2 cellular contexts compared by ENCODE assay signal in genomic region chrX:12988797-12989196, GRCh38.
A peak's percentile ranks its signal among the peaks of the same experiment; 100 is the strongest.
TF ChIP-seq lines count a peak whose summit lies in the region.

No MANE protein-coding gene starts in this region.

TF ChIP-seq in K562, 482 proteins besides CTCF, POLR2A, EP300 and RAD21 (continues in another document):
- TF ChIP-seq GATAD2A (IDR thresholded peaks at IDR 0.05) (no peak), CHD1 (IDR thresholded peaks at IDR 0.05; ENCODE audit: low read length) (no peak), SRF (CRISPR knock-in tag; IDR thresholded peaks at IDR 0.05) (no peak), NRF1 (conservative IDR thresholded peaks at IDR 0.05 in 1 of 2, IDR thresholded peaks at IDR 0.05 in 1 of 2) (no peak), NKRF (IDR thresholded peaks at IDR 0.05; ENCODE audit: borderline replicate concordance) (no peak), CREB3 (tag; conservative IDR thresholded peaks at IDR 0.05; ENCODE audit: low read depth) (no peak), MAFG (tag; conservative IDR thresholded peaks at IDR 0.05) (no peak), ZNF146 (CRISPR knock-in tag; IDR thresholded peaks at IDR 0.05; ENCODE audit: unreplicated experiment) (no peak), ATF3 (IDR thresholded peaks at IDR 0.05) (peak; percentile 92), ATF3 (CRISPR knock-in tag; conservative IDR thresholded peaks at IDR 0.05) (peak; percentile 64; the same call in 1 of the 2 replicates), ZNF133 (CRISPR knock-in tag; IDR thresholded peaks at IDR 0.05) (no peak), MAZ (CRISPR knock-in tag; conservative IDR thresholded peaks at IDR 0.05 in 1 of 2, IDR thresholded peaks at IDR 0.05 in 1 of 2) (no peak), SETDB1 (IDR thresholded peaks at IDR 0.05; ENCODE audit: low read length) (no peak), TOE1 (IDR thresholded peaks at IDR 0.05; ENCODE audit: borderline replicate concordance) (0 out of 2 replicates have a peak, but pooled peaks have one; percentile 22), TOE1 (CRISPR knock-in tag; IDR thresholded peaks at IDR 0.05; ENCODE audit: borderline replicate concordance, low read depth) (no peak), ZNF253 (CRISPR knock-in tag; conservative IDR thresholded peaks at IDR 0.05) (no peak), POLR3G (IDR thresholded peaks at IDR 0.05; ENCODE audit: extremely low read depth, insufficient read length, insufficient replicate concordance) (no peak), SOX6 (IDR thresholded peaks at IDR 0.05) (peak; percentile 68; the same call in 1 of the 2 replicates), ARID1B (IDR thresholded peaks at IDR 0.05) (peak; percentile 57), ATF7 (IDR thresholded peaks at IDR 0.05) (peak; percentile 51; the same call in 1 of the 2 replicates), CTCFL (IDR thresholded peaks at IDR 0.05; ENCODE audit: borderline replicate concordance, insufficient read depth, low read depth, low read length, poor library complexity, severe bottlenecking) (no peak), JUND (IDR thresholded peaks at IDR 0.05; ENCODE audit: borderline replicate concordance, low read depth, low read length) (peak; percentile 95), JUND (tag; IDR thresholded peaks at IDR 0.05; ENCODE audit: borderline replicate concordance, low read depth, low read length) (peak; percentile 94; the same call in 2 of the 3 replicates), ARID3A (IDR thresholded peaks at IDR 0.05; ENCODE audit: borderline replicate concordance, low read depth, low read length) (no peak), ZBTB17 (CRISPR knock-in tag; IDR thresholded peaks at IDR 0.05) (no peak), ZNF76 (CRISPR knock-in tag; IDR thresholded peaks at IDR 0.05; ENCODE audit: borderline replicate concordance) (no peak), TEAD4 (IDR thresholded peaks at IDR 0.05; ENCODE audit: low read length) (peak; percentile 85), TEAD4 (CRISPR knock-in tag; IDR thresholded peaks at IDR 0.05; ENCODE audit: borderline replicate concordance) (no peak), BRD4 (IDR thresholded peaks at IDR 0.05) (no peak), ZNF197 (CRISPR knock-in tag; IDR thresholded peaks at IDR 0.05; ENCODE audit: low read depth) (no peak)

TF ChIP-seq in HepG2, 621 proteins besides CTCF, POLR2A, EP300 and RAD21:
- TF ChIP-seq FLYWCH1 (CRISPR knock-in tag; IDR thresholded peaks at IDR 0.05) (no peak), HINFP (CRISPR knock-in tag; IDR thresholded peaks at IDR 0.05; ENCODE audit: low read depth) (no peak), DMAP1 (CRISPR knock-in tag; IDR thresholded peaks at IDR 0.05) (no peak), ARID5B (CRISPR knock-in tag; IDR thresholded peaks at IDR 0.05) (0 out of 2 replicates have a peak, but pooled peaks have one; percentile 15), GABPA (IDR thresholded peaks at IDR 0.05; ENCODE audit: low read depth, low read length) (no peak), GABPA (CRISPR knock-in tag; IDR thresholded peaks at IDR 0.05; ENCODE audit: low read depth) (no peak), ZNF343 (CRISPR knock-in tag; IDR thresholded peaks at IDR 0.05) (no peak), JUND (CRISPR knock-in tag; IDR thresholded peaks at IDR 0.05) (peak; percentile 80), ZNF138 (CRISPR knock-in tag; IDR thresholded peaks at IDR 0.05; ENCODE audit: low read depth) (no peak), ZNF260 (CRISPR knock-in tag; IDR thresholded peaks at IDR 0.05; ENCODE audit: borderline replicate concordance, low read depth) (no peak), PTBP1 (IDR thresholded peaks at IDR 0.05; ENCODE audit: low read depth, low read length, poor library complexity, severe bottlenecking) (no peak), MTA3 (CRISPR knock-in tag; IDR thresholded peaks at IDR 0.05) (no peak), FOSL1 (CRISPR knock-in tag; IDR thresholded peaks at IDR 0.05; ENCODE audit: borderline replicate concordance) (peak; percentile 56; the same call in 1 of the 2 replicates), SOX13 (IDR thresholded peaks at IDR 0.05) (no peak), SOX13 (CRISPR knock-in tag; conservative IDR thresholded peaks at IDR 0.05 in 1 of 2, IDR thresholded peaks at IDR 0.05 in 1 of 2) (peak in 1 of 2 experiments; percentile 68; a peak in 2 of 4 replicates), SOX5 (CRISPR knock-in tag; IDR thresholded peaks at IDR 0.05; ENCODE audit: borderline replicate concordance) (peak; percentile 46; the same call in 1 of the 2 replicates), CBX1 (IDR thresholded peaks at IDR 0.05; ENCODE audit: low read depth) (no peak), ATF3 (CRISPR knock-in tag; IDR thresholded peaks at IDR 0.05) (peak; percentile 72), FOSL2 (CRISPR knock-in tag; IDR thresholded peaks at IDR 0.05) (peak; percentile 88), SRSF4 (IDR thresholded peaks at IDR 0.05; ENCODE audit: low read depth, low read length, poor library complexity, severe bottlenecking) (no peak), PITX1 (CRISPR knock-in tag; IDR thresholded peaks at IDR 0.05) (peak; percentile 69; the same call in 1 of the 2 replicates), BCL6 (CRISPR knock-in tag; IDR thresholded peaks at IDR 0.05) (peak; percentile 57), PRDM15 (CRISPR knock-in tag; IDR thresholded peaks at IDR 0.05) (no peak), ZNF362 (CRISPR knock-in tag; IDR thresholded peaks at IDR 0.05; ENCODE audit: borderline replicate concordance) (peak; percentile 47; the same call in 1 of the 2 replicates)
